Comparison of ENCODE assay signal across 6 cellular contexts in genomic region chr5:80846422-80846821, GRCh38.
DNase-seq lines count a peak whose midpoint lies in the region; ATAC-seq and TF ChIP-seq lines count a peak whose summit lies in the region.
"Not testable (repeated sequence)": the region's sequence is repeated elsewhere in the genome, so short reads cannot be mapped to it uniquely, and the experiment has no call there.

No MANE protein-coding gene starts in this region.

- H3K27ac Mint-ChIP-seq in activated CD4-positive, alpha-beta memory T cell treated with anti-CD3 and anti-CD28 coated beads for 36 hours; endodermal cell: not testable (repeated sequence)
- H3K27ac Mint-ChIP-seq in immature natural killer cell, result peak overlapping the region; percentile 8 to 67 (median 51)
- peak overlapping the region in 1 of 2 donors; percentile 1 for H3K27ac Mint-ChIP-seq in natural killer cell treated with Interleukin-12 subunit alpha and Interleukin-12 subunit beta and Interleukin-15 and Interleukin-18, amount 100 ng/mL, for 72 hours

- not testable (repeated sequence) for H3K4me3 Mint-ChIP-seq in activated CD4-positive, alpha-beta memory T cell treated with anti-CD3 and anti-CD28 coated beads for 36 hours; endodermal cell
- peak overlapping the region; percentile 38 to 76 (median 60) for H3K4me3 Mint-ChIP-seq in immature natural killer cell
- H3K4me3 Mint-ChIP-seq in natural killer cell treated with Interleukin-12 subunit alpha and Interleukin-12 subunit beta and Interleukin-15 and Interleukin-18, amount 100 ng/mL, for 72 hours, result peak overlapping the region; percentile 19

- POLR2A ChIA-PET in activated CD4-positive, alpha-beta memory T cell treated with anti-CD3 and anti-CD28 coated beads for 36 hours (lab: Charles Lee), result not testable (repeated sequence)

- peaks cover 61% of the 10 kb centered on the region for H3K36me3 Mint-ChIP-seq in activated CD4-positive, alpha-beta memory T cell treated with anti-CD3 and anti-CD28 coated beads for 36 hours
- H3K36me3 Mint-ChIP-seq in endodermal cell (ENCODE audit: low read depth) (peaks cover 41% of the 10 kb centered on the region), immature natural killer cell (peaks cover 25 to 45% (median 39%) of the 10 kb centered on the region in 3 donors)
- H3K36me3 Mint-ChIP-seq in natural killer cell treated with Interleukin-12 subunit alpha and Interleukin-12 subunit beta and Interleukin-15 and Interleukin-18, amount 100 ng/mL, for 72 hours, result peaks cover 61% of the 10 kb centered on the region

- not testable (repeated sequence) for H2BK15ac ChIP-seq in mesendoderm (replicated peaks; ENCODE audit: low read depth)

- not testable (repeated sequence) for H3K27me3 ChIP-seq in endodermal cell (ENCODE audit: control insufficient read depth, insufficient read depth, low read length, poor library complexity, severe bottlenecking); mesendoderm (ENCODE audit: insufficient read depth, low read length, poor library complexity)

- H3K4me1 ChIP-seq in endodermal cell (ENCODE audit: control insufficient read depth, insufficient read depth, low read length); mesendoderm (ENCODE audit: control insufficient read depth, low read depth, low read length): not testable (repeated sequence)

- H3K9me3 Mint-ChIP-seq in activated CD4-positive, alpha-beta memory T cell treated with anti-CD3 and anti-CD28 coated beads for 36 hours, result peaks cover 26% of the 10 kb centered on the region
- peaks cover 36% of the 10 kb centered on the region for H3K9me3 Mint-ChIP-seq in endodermal cell
- H3K9me3 Mint-ChIP-seq in immature natural killer cell, result peaks cover 0 to 18% (median 16%) of the 10 kb centered on the region in 6 donors
- H3K9me3 Mint-ChIP-seq in natural killer cell treated with Interleukin-12 subunit alpha and Interleukin-12 subunit beta and Interleukin-15 and Interleukin-18, amount 100 ng/mL, for 72 hours, result not testable (repeated sequence)

- H2AK5ac ChIP-seq in mesendoderm (ENCODE audit: low read length), result not testable (repeated sequence)

- not testable (repeated sequence) for H3K18ac ChIP-seq in mesendoderm (ENCODE audit: low read length)

- intact Hi-C loops in activated CD4-positive, alpha-beta memory T cell treated with anti-CD3 and anti-CD28 coated beads for 36 hours (cut with micrococcal nuclease), result not testable (repeated sequence)

- H3K4me1 Mint-ChIP-seq in activated CD4-positive, alpha-beta memory T cell treated with anti-CD3 and anti-CD28 coated beads for 36 hours (ENCODE audit: low read depth); endodermal cell: not testable (repeated sequence)
- H3K4me1 Mint-ChIP-seq in immature natural killer cell, result peaks cover 40 to 52% of the 10 kb centered on the region in 2 donors
- H3K4me1 Mint-ChIP-seq in natural killer cell treated with Interleukin-12 subunit alpha and Interleukin-12 subunit beta and Interleukin-15 and Interleukin-18, amount 100 ng/mL, for 72 hours (ENCODE audit: low read depth in 2 of 2), result peaks cover 38 to 45% of the 10 kb centered on the region in 2 donors

- not testable (repeated sequence) for H3K36me3 ChIP-seq in endodermal cell (ENCODE audit: control insufficient read depth, insufficient read depth, low read length); mesendoderm (ENCODE audit: control insufficient read depth, insufficient read depth, low read length)

- DNase-seq in ELF-1 (ENCODE audit: low read depth, low spot score), result peak; percentile 56
- DNase-seq in activated CD4-positive, alpha-beta memory T cell treated with anti-CD3 and anti-CD28 coated beads for 36 hours, result peak; percentile 12
- DNase-seq in endodermal cell, result not testable (repeated sequence)
- DNase-seq in immature natural killer cell, result peak; percentile 59 to 70 (median 60)
- peak; percentile 23 for DNase-seq in mesendoderm
- peak; percentile 64 for DNase-seq in natural killer cell treated with Interleukin-12 subunit alpha and Interleukin-12 subunit beta and Interleukin-15 and Interleukin-18, amount 100 ng/mL, for 72 hours (ENCODE audit: low spot score)

- H4K8ac ChIP-seq in mesendoderm (ENCODE audit: low read depth, low read length), result not testable (repeated sequence)

- TF ChIP-seq CTCF in endodermal cell (conservative IDR thresholded peaks at IDR 0.05), result peak; percentile 39

- H3K4ac ChIP-seq in mesendoderm (ENCODE audit: low read depth, low read length), result not testable (repeated sequence)

- H3K23ac ChIP-seq in mesendoderm (ENCODE audit: low read length), result not testable (repeated sequence)

- H3K27ac ChIP-seq in endodermal cell (ENCODE audit: low read depth, low read length); mesendoderm (ENCODE audit: low read depth, low read length): not testable (repeated sequence)

- H3K79me1 ChIP-seq in mesendoderm (ENCODE audit: low read length), result not testable (repeated sequence)

- 89 to 100% methylated on average over 3 to 8 of the region's 8 CpGs for WGBS in endodermal cell (ENCODE audit: insufficient coverage in 1 of 2, insufficient read length in 1 of 2), 2 experiments
- WGBS in mesendoderm (ENCODE audit: extremely low coverage, insufficient coverage, low lambda C conversion rate), result no CpG with 5 or more reads among the region's 8 CpGs

- H4K5ac ChIP-seq in mesendoderm (ENCODE audit: low read length), result not testable (repeated sequence)

- not testable (repeated sequence) for H3K56ac ChIP-seq in mesendoderm (ENCODE audit: low read length)

- H2BK120ac ChIP-seq in mesendoderm (ENCODE audit: low read depth, low read length), result not testable (repeated sequence)

- H3K27me3 Mint-ChIP-seq in activated CD4-positive, alpha-beta memory T cell treated with anti-CD3 and anti-CD28 coated beads for 36 hours; endodermal cell (ENCODE audit: insufficient read depth); immature natural killer cell (ENCODE audit: low read depth in 3 of 3); natural killer cell treated with Interleukin-12 subunit alpha and Interleukin-12 subunit beta and Interleukin-15 and Interleukin-18, amount 100 ng/mL, for 72 hours: not testable (repeated sequence)

- not testable (repeated sequence) for H3K9ac ChIP-seq in endodermal cell (ENCODE audit: extremely low read depth, low read length, poor library complexity, severe bottlenecking); mesendoderm (ENCODE audit: low read length)

- ATAC-seq in natural killer cell treated with Interleukin-12 subunit alpha and Interleukin-12 subunit beta and Interleukin-15 and Interleukin-18, amount 100 ng/mL, for 72 hours, result not testable (repeated sequence)

- H3K4me3 ChIP-seq in endodermal cell (ENCODE audit: low read length); mesendoderm (ENCODE audit: low read length): not testable (repeated sequence)

- not testable (repeated sequence) for H3K79me2 ChIP-seq in mesendoderm (ENCODE audit: control insufficient read depth, insufficient read depth, low read length)

- peaks cover 20% of the 10 kb centered on the region for H3K9me3 ChIP-seq in endodermal cell (ENCODE audit: control insufficient read depth, low read length)

- CTCF ChIA-PET in activated CD4-positive, alpha-beta memory T cell treated with anti-CD3 and anti-CD28 coated beads for 36 hours (lab: Charles Lee), result not testable (repeated sequence)

- H2BK5ac ChIP-seq in mesendoderm (ENCODE audit: low read length), result not testable (repeated sequence)

- not testable (repeated sequence) for H3K4me2 ChIP-seq in mesendoderm (ENCODE audit: low read length)
